In genomic region chr18:70641156-70641775, GRCh38 we compare ENCODE assay signal across 27 cellular contexts.
"Had no signal": no experiment of that assay in that cellular context is flagged by ENCODE, and none has a peak within 500 bp of the region (broad histone marks: within the 10 kb centered on the region; RNA-seq: fewer than 3 reads in every experiment).

No MANE protein-coding gene starts in this region.

- H3K9me3 ChIP-seq: adrenal gland, ascending aorta, colonic mucosa, esophagus muscularis mucosa, gastrocnemius medialis, thoracic aorta, vagina had no signal

- H3K27ac ChIP-seq: adrenal gland, ascending aorta, colonic mucosa, esophagus muscularis mucosa, gastrocnemius medialis, sigmoid colon, thoracic aorta, vagina had no signal

- H3K27me3 Mint-ChIP-seq: activated naive CD4-positive, alpha-beta T cell treated with anti-CD3 and anti-CD28 coated beads, Interleukin-2, amount 10 ng/mL, durations not matched to agents 7 days and 5 days; effector memory CD8-positive, alpha-beta T cell; stimulated activated naive B cell treated with anti-CD40 and anti-IgM and Interleukin-4, amounts not matched to agents 10 μg/mL and 1 μg/mL and 100 μg/mL, for 72 hours; type B pancreatic cell had no signal

- H3K4me1 Mint-ChIP-seq: nephron; stimulated activated naive B cell treated with anti-CD40 and anti-IgM and Interleukin-4, amounts not matched to agents 10 μg/mL and 1 μg/mL and 100 μg/mL, for 72 hours; WTC11 had no signal

- H3K4me1 ChIP-seq: adrenal gland, ascending aorta, colonic mucosa, esophagus muscularis mucosa, gastrocnemius medialis, sigmoid colon, vagina had no signal

- H3K4me2 ChIP-seq: smooth muscle cell had no signal

- ATAC-seq: effector memory CD8-positive, alpha-beta T cell; gastrocnemius medialis; stimulated activated naive B cell treated with anti-CD40 and anti-IgM and Interleukin-4, amounts not matched to agents 10 μg/mL and 1 μg/mL and 100 μg/mL, for 72 hours; WTC11 had no signal

- H3K9me3 Mint-ChIP-seq: activated naive CD4-positive, alpha-beta T cell treated with anti-CD3 and anti-CD28 coated beads, Interleukin-2, amount 10 ng/mL, durations not matched to agents 7 days and 5 days; activated T-cell treated with anti-CD3 and anti-CD28 coated beads, Interleukin-2, amount 50 U/mL, for 4 hours; nephron; type B pancreatic cell had no signal

- H3K4me3 Mint-ChIP-seq: activated naive CD4-positive, alpha-beta T cell treated with anti-CD3 and anti-CD28 coated beads, Interleukin-2, amount 10 ng/mL, durations not matched to agents 7 days and 5 days; activated T-cell treated with anti-CD3 and anti-CD28 coated beads, Interleukin-2, amount 50 U/mL, for 4 hours; effector memory CD8-positive, alpha-beta T cell; nephron; stimulated activated naive B cell treated with anti-CD40 and anti-IgM and Interleukin-4, amounts not matched to agents 10 μg/mL and 1 μg/mL and 100 μg/mL, for 72 hours; type B pancreatic cell; WTC11 had no signal

- H3K36me3 ChIP-seq: adrenal gland, ascending aorta, colonic mucosa, esophagus muscularis mucosa, gastrocnemius medialis, sigmoid colon, thoracic aorta, vagina had no signal

- H3K27ac Mint-ChIP-seq: activated naive CD4-positive, alpha-beta T cell treated with anti-CD3 and anti-CD28 coated beads, Interleukin-2, amount 10 ng/mL, durations not matched to agents 7 days and 5 days; effector memory CD8-positive, alpha-beta T cell; nephron; stimulated activated naive B cell treated with anti-CD40 and anti-IgM and Interleukin-4, amounts not matched to agents 10 μg/mL and 1 μg/mL and 100 μg/mL, for 72 hours; type B pancreatic cell; WTC11 had no signal

- FAIRE-seq: islet of Langerhans had no signal

- H3K36me3 Mint-ChIP-seq: activated naive CD4-positive, alpha-beta T cell treated with anti-CD3 and anti-CD28 coated beads, Interleukin-2, amount 10 ng/mL, durations not matched to agents 7 days and 5 days; stimulated activated naive B cell treated with anti-CD40 and anti-IgM and Interleukin-4, amounts not matched to agents 10 μg/mL and 1 μg/mL and 100 μg/mL, for 72 hours; type B pancreatic cell had no signal

- DNase-seq: activated CD8-positive, alpha-beta memory T cell treated with anti-CD3 and anti-CD28 coated beads, Interleukin-2, amount 50 U/mL, for 4 hours; activated naive CD4-positive, alpha-beta T cell treated with anti-CD3 and anti-CD28 coated beads, Interleukin-2, amount 10 ng/mL, durations not matched to agents 7 days and 5 days; activated T-cell treated with anti-CD3 and anti-CD28 coated beads, Interleukin-2, amount 50 U/mL, for 4 hours; adrenal gland; central memory CD4-positive, alpha-beta T cell; colonic mucosa; effector memory CD8-positive, alpha-beta T cell; gastrocnemius medialis; head of caudate nucleus; midbrain; occipital lobe; posterior cingulate gyrus; sigmoid colon; stimulated activated CD4-positive, alpha-beta T cell treated with anti-CD3 and anti-CD28 coated beads, Interleukin-15, amount 100 ng/mL, for 24 hours; stimulated activated CD8-positive, alpha-beta memory T cell treated with anti-CD3 and anti-CD28 coated beads, Interleukin-4, amount 100 ng/mL, for 48 hours; stimulated activated naive B cell treated with anti-CD40 and anti-IgM and Interleukin-4, amounts not matched to agents 10 μg/mL and 1 μg/mL and 100 μg/mL, for 72 hours; T-helper 9 cell had no signal

- H3K4me3 ChIP-seq: adrenal gland, ascending aorta, colonic mucosa, dorsolateral prefrontal cortex, esophagus muscularis mucosa, gastrocnemius medialis, sigmoid colon, smooth muscle cell, thoracic aorta, vagina had no signal

- H3K27me3 ChIP-seq: adrenal gland, ascending aorta, colonic mucosa, dorsolateral prefrontal cortex, esophagus muscularis mucosa, gastrocnemius medialis, sigmoid colon, vagina had no signal
